Comparison of ENCODE assay signal across 6 cellular contexts in genomic region chr16:29757086-29757485, GRCh38. TPM values are rescaled to one million over a fixed set of nuclear protein-coding genes. Genes with fewer than 3 reads are reported as not detected.
"Had no signal": no experiment of that assay in that cellular context is flagged by ENCODE, and none has a peak within 500 bp of the region (broad histone marks: within the 10 kb centered on the region; RNA-seq: fewer than 3 reads in every experiment).

No MANE protein-coding gene starts in this region.

RNA-seq across cellular contexts. Expression of gene C16orf54, which starts 11.3 kb away (rescaled TPM):
- total RNA-seq: NCI-H460, PC-9, RPMI7951, SJCRH30 had no signal

RNA-seq across cellular contexts. Expression of gene ZG16, which starts 21.0 kb away (rescaled TPM):
- total RNA-seq: HT-29, NCI-H460, Right ventricle myocardium inferior, RPMI7951, SJCRH30 had no signal

RNA-seq across cellular contexts. Expression of gene PRRT2, which starts 54.9 kb away (rescaled TPM):
- total RNA-seq: HT-29 had no signal
